In genomic region chr16:66028505-66029216, GRCh38 we compare ENCODE assay signal across 13 cellular contexts.
DNase-seq lines count a peak whose midpoint lies in the region; ATAC-seq and TF ChIP-seq lines count a peak whose summit lies in the region.
"Had no signal": no experiment of that assay in that cellular context is flagged by ENCODE, and none has a peak within 500 bp of the region (broad histone marks: within the 10 kb centered on the region; RNA-seq: fewer than 3 reads in every experiment).

No MANE protein-coding gene starts in this region.

- H3K4me1 ChIP-seq in mesodermal cell (ENCODE audit: control insufficient read depth, insufficient read depth, low read length, poor library complexity, severe bottlenecking) = peaks cover 15% of the 10 kb centered on the region

- ATAC-seq in HG02610 (IDR thresholded peaks at IDR 0.05; ENCODE audit: unreplicated experiment) (no peak), HG02571 (IDR thresholded peaks at IDR 0.05; ENCODE audit: unreplicated experiment) (no peak)

- H3K4me3 ChIP-seq in AG04450 (ENCODE audit: low read depth, low read length) (no peak overlapping the region), epithelial cell of esophagus (ENCODE audit: low read length) (no peak overlapping the region), mesodermal cell (ENCODE audit: extremely low read depth, insufficient read depth, low read length, poor library complexity, severe bottlenecking) (no peak overlapping the region)
- H3K4me3 ChIP-seq: SK-N-MC had no signal

- CTCF ChIA-PET in AG04450 (lab: Charles Lee) = no interaction called here

- H3K9me3 ChIP-seq in AG04450 (ENCODE audit: control insufficient read depth, insufficient read depth, low read length) (peaks cover 8% of the 10 kb centered on the region; the same call in 1 of the 2 replicates), mesodermal cell (ENCODE audit: control insufficient read depth, low read length) (peaks cover 13% of the 10 kb centered on the region)

- POLR2A ChIA-PET in AG04450 (lab: Yijun Ruan, JAX) = interaction anchor here (1.6 kb wide), 1 partner anchor 124 kb away, joined by 4 read pairs; no protein-coding TSS in a partner anchor

- DNase-seq in AG04450 (ENCODE audit: low read depth, low spot score) = peak; percentile 42
- DNase-seq in M059J (ENCODE audit: low read depth) = peak; percentile 78
- DNase-seq in epithelial cell of esophagus (ENCODE audit: low read depth) = peak; percentile 67
- DNase-seq in CD1c-positive myeloid dendritic cell (ENCODE audit: extremely low spot score) = no peak
- DNase-seq in activated CD8-positive, alpha-beta memory T cell treated with anti-CD3 and anti-CD28 coated beads, Interleukin-2, amount 50 U/mL, for 4 hours = no peak
- DNase-seq: activated CD4-positive, CD25-positive, alpha-beta regulatory T cell; NCI-H1092 treated with DMSO at 0.1 percent for 48 hours; NCI-H748 treated with DMSO at 0.1 percent for 48 hours had no signal

- WGBS in mesodermal cell (ENCODE audit: insufficient coverage in 2 of 2), 2 experiments = 80 to 93% methylated on average over 2 of the region's 2 CpGs

- H3K36me3 ChIP-seq in mesodermal cell (ENCODE audit: control insufficient read depth, insufficient read depth, low read length) = no peaks in the 10 kb centered on the region

- H3K27ac ChIP-seq in AG04450 (ENCODE audit: low read depth, low read length) = peak overlapping the region; percentile 63
- H3K27ac ChIP-seq in mesodermal cell (ENCODE audit: low read depth, low read length, severe bottlenecking) = peak overlapping the region; percentile 72
- H3K27ac ChIP-seq: HL-60, SK-N-MC had no signal

- TF ChIP-seq CTCF in AG04450 (IDR thresholded peaks at IDR 0.05; ENCODE audit: low read depth, low read length) = no peak
- TF ChIP-seq CTCF in epithelial cell of esophagus (IDR thresholded peaks at IDR 0.05; ENCODE audit: insufficient read depth, low read depth, low read length, missing control alignments) = no peak

- no peaks in the 10 kb centered on the region for H3K27me3 ChIP-seq in AG04450 (ENCODE audit: control insufficient read depth, insufficient read depth, low read length)

Comparison
In these comparisons a context has a peak if more than half of its experiments do, and no peak if none do; other contexts are left out.
1. DNase-seq: peak in AG04450 (single experiment), M059J (single experiment) and epithelial cell of esophagus (single experiment); none in CD1c-positive myeloid dendritic cell (single experiment) and activated CD8-positive, alpha-beta memory T cell treated with anti-CD3 and anti-CD28 coated beads, Interleukin-2, amount 50 U/mL, for 4 hours (single experiment).